Comparison of ENCODE assay signal across 22 cellular contexts in genomic region chr7:2832441-2832840, GRCh38. TPM values are rescaled to one million over a fixed set of nuclear protein-coding genes. Genes with fewer than 3 reads are reported as not detected.
DNase-seq lines count a peak whose midpoint lies in the region; ATAC-seq, FAIRE-seq and TF ChIP-seq lines count a peak whose summit lies in the region.
"Had no signal": no experiment of that assay in that cellular context is flagged by ENCODE, and none has a peak within 500 bp of the region (broad histone marks: within the 10 kb centered on the region; RNA-seq: fewer than 3 reads in every experiment).

No MANE protein-coding gene starts in this region.

- no peaks in the 10 kb centered on the region for H3K27me3 ChIP-seq in Caco-2 (replicated peaks; ENCODE audit: control insufficient read depth, insufficient read depth, low read length)
- H3K27me3 ChIP-seq in small intestine (ENCODE audit: control insufficient read depth in 2 of 2, insufficient read depth in 2 of 2, low read length in 2 of 2), result no peaks in the 10 kb centered on the region

- H3K4me3 Mint-ChIP-seq in Caco-2 (ENCODE audit: unreplicated experiment), result no peak overlapping the region
- no peak overlapping the region for H3K4me3 Mint-ChIP-seq in WTC11
- H3K4me3 Mint-ChIP-seq: CD8-positive, alpha-beta memory T cell; HFFc6 had no signal

- CTCF ChIA-PET in Caco-2 (lab: Charles Lee), result no interaction called here
- CTCF ChIA-PET in WTC11 (lab: Charles Lee), result no interaction called here

- FAIRE-seq in small intestine (lab: Jason Lieb, UNC), result no peak
- FAIRE-seq: G401.6, GM12892 had no signal

- H3K9me3 ChIP-seq in Caco-2 (no peaks in the 10 kb centered on the region), small intestine (ENCODE audit: control insufficient read depth, low read depth) (no peaks in the 10 kb centered on the region)

- ATAC-seq in WTC11, result no peak
- ATAC-seq in left lobe of liver, result peak; percentile 70
- ATAC-seq in HG03378 (IDR thresholded peaks at IDR 0.05; ENCODE audit: unreplicated experiment), result no peak
- no peak for ATAC-seq in GM21576 (IDR thresholded peaks at IDR 0.05; ENCODE audit: unreplicated experiment)
- ATAC-seq: Panc1, SK-N-SH treated with all-trans-retinoic acid at 6 μM for 48 hours had no signal

- POLR2A ChIA-PET in Caco-2 (lab: Charles Lee), result interaction anchor here (0.7 kb wide), 1 partner anchor 42 kb away, joined by 3 read pairs; no protein-coding TSS in a partner anchor
- POLR2A ChIA-PET in WTC11 (lab: Charles Lee), result no interaction called here

- intact Hi-C loops in Caco-2 (cut with micrococcal nuclease; ENCODE audit: unreplicated experiment), result loop anchor here (5.0 kb wide), 1 partner anchor 70 kb away; no protein-coding TSS in a partner anchor

- H3K4me1 Mint-ChIP-seq in Caco-2 (ENCODE audit: low read depth, unreplicated experiment) (peaks cover 56% of the 10 kb centered on the region), WTC11 (peaks cover 89% of the 10 kb centered on the region)

- no peak for DNase-seq in Caco-2
- no peak for DNase-seq in WTC11 (ENCODE audit: low spot score)
- no peak for DNase-seq in left lobe of liver (ENCODE audit: low spot score)
- peak; percentile 66 for DNase-seq in small intestine
- DNase-seq in NCI-H345 treated with DMSO at 0.1 percent for 48 hours (lab: John Stamatoyannopoulos, UW; ENCODE audit: unreplicated experiment), result no peak
- DNase-seq: AML-193; C1 segment of cervical spinal cord; CD8-positive, alpha-beta memory T cell; HFFc6; KBM-7; MM.1S; NCI-H1092 treated with DMSO at 0.1 percent for 48 hours; NCI-H1436 treated with DMSO at 0.1 percent for 48 hours; NCI-H1930; NCI-H510A treated with DMSO at 0.1 percent for 48 hours; NCI-H748 treated with DMSO at 0.1 percent for 48 hours had no signal

- peaks cover 42% of the 10 kb centered on the region for H3K36me3 Mint-ChIP-seq in Caco-2 (ENCODE audit: insufficient read depth, unreplicated experiment)
- peaks cover 28% of the 10 kb centered on the region for H3K36me3 Mint-ChIP-seq in WTC11

- TF ChIP-seq CTCF in Caco-2 (IDR thresholded peaks at IDR 0.05; ENCODE audit: insufficient read depth in 1 of 2, low read depth in 1 of 2, low read length in 1 of 2, severe bottlenecking in 1 of 2, unreplicated experiment in 1 of 2) (no peak), WTC11 (IDR thresholded peaks at IDR 0.05) (no peak)

- no TSS peak for BruUV-seq in Caco-2 (replicated peaks; lab: Mats Ljungman, UMichigan)

- H3K27ac ChIP-seq in small intestine (ENCODE audit: low read depth in 1 of 2, low read length in 1 of 2), result no peak overlapping the region

- H3K36me3 ChIP-seq in Caco-2 (ENCODE audit: control insufficient read depth, insufficient read depth, low read length) (no peaks in the 10 kb centered on the region), small intestine (ENCODE audit: control insufficient read depth in 2 of 2, insufficient read depth in 2 of 2, low read length in 2 of 2) (peaks cover 0 to 5% of the 10 kb centered on the region in 2 donors)

- WGBS in small intestine, 3 donors, result 33 to 71% (median 49%) methylated on average over 13 of the region's 13 CpGs

- H3K27me3 Mint-ChIP-seq in Caco-2 (ENCODE audit: insufficient read depth, unreplicated experiment) (no peaks in the 10 kb centered on the region), WTC11 (ENCODE audit: low read depth) (no peaks in the 10 kb centered on the region)
- H3K27me3 Mint-ChIP-seq: CD8-positive, alpha-beta memory T cell had no signal

- peaks cover 64% of the 10 kb centered on the region for H3K4me1 ChIP-seq in Caco-2
- no peaks in the 10 kb centered on the region for H3K4me1 ChIP-seq in small intestine (ENCODE audit: control insufficient read depth in 2 of 2, insufficient read depth in 1 of 2, low read depth in 1 of 2, low read length in 1 of 2)

- H3K27ac Mint-ChIP-seq in Caco-2 (ENCODE audit: unreplicated experiment) (peak overlapping the region; percentile 57), WTC11 (peak overlapping the region; percentile 73)
- H3K27ac Mint-ChIP-seq: CD8-positive, alpha-beta memory T cell; HFFc6 had no signal

- no peak overlapping the region for H3K4me3 ChIP-seq in Caco-2 (ENCODE audit: low read depth, low read length)
- H3K4me3 ChIP-seq in small intestine (ENCODE audit: low read depth in 1 of 2, low read length in 2 of 2), result no peak overlapping the region

- H3K9me3 Mint-ChIP-seq in Caco-2 (ENCODE audit: unreplicated experiment), result no peaks in the 10 kb centered on the region
- no peaks in the 10 kb centered on the region for H3K9me3 Mint-ChIP-seq in WTC11
- H3K9me3 Mint-ChIP-seq: CD8-positive, alpha-beta memory T cell; HFFc6 had no signal

TF ChIP-seq in WTC11, 78 proteins besides CTCF, POLR2A, EP300 and RAD21:
- no peak for TF ChIP-seq ATF2 (CRISPR knock-in tag; IDR thresholded peaks at IDR 0.05; ENCODE audit: borderline replicate concordance, low read depth)
- TF ChIP-seq NR2C2 (CRISPR knock-in tag; IDR thresholded peaks at IDR 0.05), result no peak
- TF ChIP-seq E2F4 (CRISPR knock-in tag; IDR thresholded peaks at IDR 0.05; ENCODE audit: borderline replicate concordance, low read depth), result no peak
- no peak for TF ChIP-seq FOXP1 (CRISPR knock-in tag; IDR thresholded peaks at IDR 0.05; ENCODE audit: borderline replicate concordance)
- TF ChIP-seq NFATC4 (CRISPR knock-in tag; IDR thresholded peaks at IDR 0.05), result no peak
- no peak for TF ChIP-seq E2F1 (CRISPR knock-in tag; IDR thresholded peaks at IDR 0.05)
- no peak for TF ChIP-seq ZMAT4 (CRISPR knock-in tag; IDR thresholded peaks at IDR 0.05)
- TF ChIP-seq ZNF121 (CRISPR knock-in tag; IDR thresholded peaks at IDR 0.05), result no peak
- no peak for TF ChIP-seq STAT6 (CRISPR knock-in tag; conservative IDR thresholded peaks at IDR 0.05; ENCODE audit: low read depth)
- no peak for TF ChIP-seq ZNF219 (CRISPR knock-in tag; IDR thresholded peaks at IDR 0.05; ENCODE audit: borderline replicate concordance)

RNA-seq across cellular contexts. Expression of gene GNA12, which starts 11.7 kb away (rescaled TPM):
- total RNA-seq in Caco-2 (2022), result 59.3 and 63.8 TPM in 2 replicates
- total RNA-seq in WTC11 (2021), result 89.2 to 99.6 TPM (median 90.3 TPM) in 3 replicates
- 16.2 TPM for total RNA-seq in left lobe of liver
- polyA plus RNA-seq in small intestine, result 10 to 100 TPM in 1 of 3 donors, 1 to 10 TPM in 2; 3.4 to 19.2 (median 9.7) TPM
